Comparison of ENCODE assay signal across 12 cellular contexts in genomic region chr5:143336485-143336884, GRCh38.
"Had no signal": no experiment of that assay in that cellular context is flagged by ENCODE, and none has a peak within 500 bp of the region (broad histone marks: within the 10 kb centered on the region; RNA-seq: fewer than 3 reads in every experiment).

No MANE protein-coding gene starts in this region.

- DNase-seq: activated B cell treated with CpG ODN at 0.5 μM for 24 hours; activated CD4-positive, alpha-beta T cell treated with anti-CD3 and anti-CD28 coated beads, Interleukin-2, amount 10 ng/mL, durations not matched to agents 24 days and 14 days; activated CD8-positive, alpha-beta memory T cell treated with anti-CD3 and anti-CD28 coated beads, Interleukin-2, amount 50 U/mL, for 4 hours; activated CD8-positive, alpha-beta T cell treated with anti-CD3 and anti-CD28 coated beads, Interleukin-2, amount 10 ng/mL, durations not matched to agents 7 days and 5 days; activated naive CD4-positive, alpha-beta T cell treated with anti-CD3 and anti-CD28 coated beads, Interleukin-2, amount 10 ng/mL, durations not matched to agents 7 days and 5 days; erythroblast; hippocampal formation; stimulated activated naive B cell treated with anti-CD40 and anti-IgM and Interleukin-4, amounts not matched to agents 10 μg/mL and 1 μg/mL and 100 μg/mL, for 72 hours; substantia nigra had no signal

- H3K9me3 ChIP-seq: SJSA1 had no signal

- H3K9me3 Mint-ChIP-seq: activated B cell treated with CpG ODN at 0.5 μM for 24 hours; activated naive CD4-positive, alpha-beta T cell treated with anti-CD3 and anti-CD28 coated beads, Interleukin-2, amount 10 ng/mL, durations not matched to agents 7 days and 5 days; stimulated activated naive B cell treated with anti-CD40 and anti-IgM and Interleukin-4, amounts not matched to agents 10 μg/mL and 1 μg/mL and 100 μg/mL, for 72 hours; type B pancreatic cell had no signal

- H3K27me3 ChIP-seq: SJSA1 had no signal

- H3K27me3 Mint-ChIP-seq: activated B cell treated with CpG ODN at 0.5 μM for 24 hours; activated CD4-positive, alpha-beta T cell treated with anti-CD3 and anti-CD28 coated beads, Interleukin-2, amount 10 ng/mL, durations not matched to agents 24 days and 14 days; activated naive CD4-positive, alpha-beta T cell treated with anti-CD3 and anti-CD28 coated beads, Interleukin-2, amount 10 ng/mL, durations not matched to agents 7 days and 5 days; stimulated activated naive B cell treated with anti-CD40 and anti-IgM and Interleukin-4, amounts not matched to agents 10 μg/mL and 1 μg/mL and 100 μg/mL, for 72 hours; type B pancreatic cell had no signal

- H3K4me3 Mint-ChIP-seq: activated B cell treated with CpG ODN at 0.5 μM for 24 hours; activated CD4-positive, alpha-beta T cell treated with anti-CD3 and anti-CD28 coated beads, Interleukin-2, amount 10 ng/mL, durations not matched to agents 24 days and 14 days; activated CD8-positive, alpha-beta T cell treated with anti-CD3 and anti-CD28 coated beads, Interleukin-2, amount 10 ng/mL, durations not matched to agents 7 days and 5 days; activated naive CD4-positive, alpha-beta T cell treated with anti-CD3 and anti-CD28 coated beads, Interleukin-2, amount 10 ng/mL, durations not matched to agents 7 days and 5 days; stimulated activated naive B cell treated with anti-CD40 and anti-IgM and Interleukin-4, amounts not matched to agents 10 μg/mL and 1 μg/mL and 100 μg/mL, for 72 hours; T-helper 2 cell treated with Interferon-gamma antibody and Interleukin-4, amounts not matched to agents 5 μg/mL and 100 μg/mL, for 36 hours; type B pancreatic cell had no signal

- H3K27ac ChIP-seq: SJSA1 had no signal

- H3K27ac Mint-ChIP-seq: activated B cell treated with CpG ODN at 0.5 μM for 24 hours; activated CD4-positive, alpha-beta T cell treated with anti-CD3 and anti-CD28 coated beads, Interleukin-2, amount 10 ng/mL, durations not matched to agents 24 days and 14 days; activated CD8-positive, alpha-beta T cell treated with anti-CD3 and anti-CD28 coated beads, Interleukin-2, amount 10 ng/mL, durations not matched to agents 7 days and 5 days; activated naive CD4-positive, alpha-beta T cell treated with anti-CD3 and anti-CD28 coated beads, Interleukin-2, amount 10 ng/mL, durations not matched to agents 7 days and 5 days; stimulated activated naive B cell treated with anti-CD40 and anti-IgM and Interleukin-4, amounts not matched to agents 10 μg/mL and 1 μg/mL and 100 μg/mL, for 72 hours; T-helper 2 cell treated with Interferon-gamma antibody and Interleukin-4, amounts not matched to agents 5 μg/mL and 100 μg/mL, for 36 hours; type B pancreatic cell had no signal

- H3K4me3 ChIP-seq: SJSA1 had no signal

- ATAC-seq: activated CD8-positive, alpha-beta T cell treated with anti-CD3 and anti-CD28 coated beads, Interleukin-2, amount 10 ng/mL, durations not matched to agents 7 days and 5 days; stimulated activated naive B cell treated with anti-CD40 and anti-IgM and Interleukin-4, amounts not matched to agents 10 μg/mL and 1 μg/mL and 100 μg/mL, for 72 hours had no signal
